In the genomic region with DNA sequence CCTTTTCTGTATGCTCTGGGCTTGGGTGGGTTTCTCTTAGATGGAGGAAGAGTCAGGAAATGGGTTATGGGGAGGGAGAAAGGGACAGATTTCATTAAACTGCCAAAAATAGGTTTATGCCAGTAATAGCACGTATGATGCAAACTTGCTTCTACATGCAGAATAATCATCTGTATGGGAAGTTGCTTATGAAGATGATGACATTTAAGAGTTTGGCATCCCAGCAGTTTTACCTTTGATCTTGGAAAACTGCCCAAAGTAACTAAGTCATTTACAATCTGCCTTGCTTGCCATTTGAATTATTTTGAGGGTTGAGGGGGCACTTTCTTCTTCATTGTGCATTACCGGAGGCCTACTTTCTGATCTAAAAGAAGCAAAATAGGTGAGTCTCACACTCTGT, we compare ENCODE assay signal across 25 cellular contexts.
DNase-seq lines count a peak whose midpoint lies in the region; ATAC-seq and TF ChIP-seq lines count a peak whose summit lies in the region.
"Had no signal": no experiment of that assay in that cellular context is flagged by ENCODE, and none has a peak within 500 bp of the region (broad histone marks: within the 10 kb centered on the region; RNA-seq: fewer than 3 reads in every experiment).

No MANE protein-coding gene starts in this region.

- DNase-seq in COR-L47 (lab: John Stamatoyannopoulos, UW) (peak; percentile 13), NCI-H1694 treated with DMSO at 0.1 percent for 48 hours (lab: John Stamatoyannopoulos, UW) (peak; percentile 58), WERI-Rb-1 (no peak), left colon (no peak), caudate nucleus (lab: John Stamatoyannopoulos, UW) (no peak)
- DNase-seq: activated CD4-positive, alpha-beta T cell treated with anti-CD3 and anti-CD28 coated beads, Interleukin-2, amount 10 ng/mL, durations not matched to agents 7 days and 5 days; activated T-cell treated with anti-CD3 and anti-CD28 coated beads, Interleukin-2, amount 50 U/mL, for 24 hours; CD4-positive, alpha-beta T cell; EL; GOT3; head of caudate nucleus; mesendoderm; NCI-H1048; NCI-H2081; PC-3; SHP77 treated with DMSO at 0.1 percent for 48 hours; sigmoid colon; stimulated activated CD4-positive, alpha-beta T cell treated with anti-CD3 and anti-CD28 coated beads, Interleukin-15, amount 100 ng/mL, for 24 hours; stimulated activated naive CD4-positive, alpha-beta T cell; T-helper 9 cell; testis had no signal

- H3K9me3 ChIP-seq in WERI-Rb-1 (ENCODE audit: severe bottlenecking) = no peaks in the 10 kb centered on the region
- H3K9me3 ChIP-seq: prostate gland, sigmoid colon, testis had no signal

- peak overlapping the region; percentile 79 to 94 (median 91) for H3K27ac Mint-ChIP-seq in nephron
- H3K27ac Mint-ChIP-seq: activated CD4-positive, alpha-beta T cell treated with anti-CD3 and anti-CD28 coated beads, Interleukin-2, amount 10 ng/mL, durations not matched to agents 7 days and 5 days; activated T-cell treated with anti-CD3 and anti-CD28 coated beads, Interleukin-2, amount 50 U/mL, for 24 hours; CD4-positive, alpha-beta T cell had no signal

- ATAC-seq in GM19328 (IDR thresholded peaks at IDR 0.05; ENCODE audit: unreplicated experiment) = no peak
- ATAC-seq in left colon = no peak
- ATAC-seq: PC-3 had no signal

- TF ChIP-seq CTCF in WERI-Rb-1 (IDR thresholded peaks at IDR 0.05; ENCODE audit: low read depth, low read length) = no peak
- TF ChIP-seq CTCF in nephron (IDR thresholded peaks at IDR 0.05; ENCODE audit: unreplicated experiment in 3 of 3) = no peak

- H3K9me3 Mint-ChIP-seq in nephron = no peaks in the 10 kb centered on the region
- H3K9me3 Mint-ChIP-seq: activated CD4-positive, alpha-beta T cell treated with anti-CD3 and anti-CD28 coated beads, Interleukin-2, amount 10 ng/mL, durations not matched to agents 7 days and 5 days; activated T-cell treated with anti-CD3 and anti-CD28 coated beads, Interleukin-2, amount 50 U/mL, for 24 hours; CD4-positive, alpha-beta T cell; IgD-negative memory B cell had no signal

- H3K4me1 Mint-ChIP-seq in nephron = peaks cover 49% of the 10 kb centered on the region

- no peaks in the 10 kb centered on the region for H3K27me3 ChIP-seq in WERI-Rb-1 (ENCODE audit: insufficient read depth, low read depth, severe bottlenecking)
- H3K27me3 ChIP-seq: sigmoid colon, testis had no signal

- H3K27ac ChIP-seq in WERI-Rb-1 = peak overlapping the region; percentile 18; the same call in 1 of the 2 replicates
- no peak overlapping the region for H3K27ac ChIP-seq in caudate nucleus (ENCODE audit: low read depth, low read length)
- H3K27ac ChIP-seq: sigmoid colon, testis had no signal

- intact Hi-C loops in left colon (cut with DNase I, micrococcal nuclease) = no loop called here

- H3K36me3 ChIP-seq in WERI-Rb-1 = no peaks in the 10 kb centered on the region
- H3K36me3 ChIP-seq: prostate gland, sigmoid colon had no signal

- no peak overlapping the region for H3K4me3 Mint-ChIP-seq in nephron
- H3K4me3 Mint-ChIP-seq: activated CD4-positive, alpha-beta T cell treated with anti-CD3 and anti-CD28 coated beads, Interleukin-2, amount 10 ng/mL, durations not matched to agents 7 days and 5 days; activated T-cell treated with anti-CD3 and anti-CD28 coated beads, Interleukin-2, amount 50 U/mL, for 24 hours; CD4-positive, alpha-beta T cell; IgD-negative memory B cell had no signal

- H3K36me3 Mint-ChIP-seq in nephron (ENCODE audit: low read depth) = no peaks in the 10 kb centered on the region
- H3K36me3 Mint-ChIP-seq: IgD-negative memory B cell had no signal

- peak overlapping the region; percentile 8; the same call in 1 of the 2 replicates for H3K4me3 ChIP-seq in WERI-Rb-1 (ENCODE audit: low read depth, low read length)
- H3K4me3 ChIP-seq: prostate gland, sigmoid colon, testis had no signal

- peaks cover 10% of the 10 kb centered on the region for H3K27me3 Mint-ChIP-seq in nephron (ENCODE audit: low read depth)
- H3K27me3 Mint-ChIP-seq: activated CD4-positive, alpha-beta T cell treated with anti-CD3 and anti-CD28 coated beads, Interleukin-2, amount 10 ng/mL, durations not matched to agents 7 days and 5 days; activated T-cell treated with anti-CD3 and anti-CD28 coated beads, Interleukin-2, amount 50 U/mL, for 24 hours; CD4-positive, alpha-beta T cell; IgD-negative memory B cell had no signal

Comparison
In these comparisons a context has a peak if more than half of its experiments do, and no peak if none do; other contexts are left out.
1. DNase-seq: peak in COR-L47 (single experiment) and NCI-H1694 treated with DMSO at 0.1 percent for 48 hours (single experiment); none in WERI-Rb-1 (single experiment), left colon (0 of 2) and caudate nucleus (0 of 61).